3 cellular contexts compared by ENCODE assay signal in genomic region chr19:1155352-1156304, GRCh38.
TF ChIP-seq lines count a peak whose summit lies in the region.

No MANE protein-coding gene starts in this region.

TF ChIP-seq in HEK293, 187 proteins besides CTCF, POLR2A, EP300 and RAD21:
- 0 out of 2 replicates have a peak, but pooled peaks have one; percentile 27 for TF ChIP-seq BCL11B (tag by site-specific recombination; IDR thresholded peaks at IDR 0.05; ENCODE audit: low read depth)
- TF ChIP-seq PRDM1 (tag by site-specific recombination; IDR thresholded peaks at IDR 0.05) = no peak

TF ChIP-seq in HepG2, 621 proteins besides CTCF, POLR2A, EP300 and RAD21 (continues in another document):
- TF ChIP-seq ZNF891 (CRISPR knock-in tag; IDR thresholded peaks at IDR 0.05) (no peak), KDM2A (CRISPR knock-in tag; IDR thresholded peaks at IDR 0.05; ENCODE audit: borderline replicate concordance, low read depth) (no peak), ARID5B (CRISPR knock-in tag; IDR thresholded peaks at IDR 0.05) (no peak), FOXK2 (IDR thresholded peaks at IDR 0.05) (no peak), AHDC1 (CRISPR knock-in tag; IDR thresholded peaks at IDR 0.05; ENCODE audit: borderline replicate concordance) (no peak), ZGPAT (CRISPR knock-in tag; IDR thresholded peaks at IDR 0.05) (peak; percentile 11; the same call in 1 of the 2 replicates), HIC2 (CRISPR knock-in tag; IDR thresholded peaks at IDR 0.05; ENCODE audit: low read depth) (0 out of 2 replicates have a peak, but pooled peaks have one; percentile 2), HNRNPL (IDR thresholded peaks at IDR 0.05; ENCODE audit: low read depth, low read length) (0 out of 2 replicates have a peak, but pooled peaks have one; percentile 6)

TF ChIP-seq in HEK293T, 16 proteins besides CTCF, POLR2A, EP300 and RAD21:
- TF ChIP-seq LEF1 (IDR thresholded peaks at IDR 0.05; ENCODE audit: borderline replicate concordance) (no peak), PKNOX1 (IDR thresholded peaks at IDR 0.05) (no peak), ZNF384 (IDR thresholded peaks at IDR 0.05) (no peak), ARNT (IDR thresholded peaks at IDR 0.05) (no peak)
